1 cellular context compared by ENCODE assay signal in the genomic region with DNA sequence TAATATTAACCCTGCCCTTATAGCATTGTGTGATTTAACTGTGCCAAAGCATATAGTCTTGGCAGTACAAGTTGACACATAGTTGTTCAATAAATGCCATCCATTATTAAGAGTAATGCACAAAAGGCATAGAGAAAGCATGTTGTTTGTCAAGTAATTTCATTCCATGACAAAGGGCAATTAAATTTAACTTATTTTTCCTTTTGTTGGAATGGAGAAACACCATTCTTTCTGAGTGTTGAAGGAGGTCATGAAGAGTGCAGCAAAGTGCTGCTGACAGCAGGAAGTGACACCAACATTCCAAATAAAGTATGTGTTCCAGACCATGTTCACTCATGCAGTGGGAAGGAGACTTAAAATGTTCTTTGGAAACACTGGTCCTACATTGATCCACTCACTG.
TF ChIP-seq lines count a peak whose summit lies in the region.

No MANE protein-coding gene starts in this region.

TF ChIP-seq in endothelial cell of umbilical vein, 7 proteins besides CTCF, POLR2A, EP300 and RAD21:
- no peak for TF ChIP-seq GATA2 (IDR thresholded peaks at IDR 0.05; ENCODE audit: insufficient read depth, insufficient read length, low read depth, low read length)
- TF ChIP-seq EZH2 (IDR thresholded peaks at IDR 0.05; ENCODE audit: borderline replicate concordance, low read depth, low read length, severe bottlenecking): no peak
- TF ChIP-seq, protein P1, sequence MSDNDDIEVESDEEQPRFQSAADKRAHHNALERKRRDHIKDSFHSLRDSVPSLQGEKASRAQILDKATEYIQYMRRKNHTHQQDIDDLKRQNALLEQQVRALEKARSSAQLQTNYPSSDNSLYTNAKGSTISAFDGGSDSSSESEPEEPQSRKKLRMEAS (IDR thresholded peaks at IDR 0.05; ENCODE audit: insufficient read depth, insufficient read length): no peak
- TF ChIP-seq POLR2AphosphoS5 (IDR thresholded peaks at IDR 0.05; ENCODE audit: insufficient read depth, low read depth, low read length): peak; percentile 12
- TF ChIP-seq JUN (IDR thresholded peaks at IDR 0.05; ENCODE audit: borderline replicate concordance, insufficient read depth, insufficient read length, low read depth): peak; percentile 75
- TF ChIP-seq MYC (IDR thresholded peaks at IDR 0.05; ENCODE audit: low read depth, low read length): no peak
- peak; percentile 37 for TF ChIP-seq FOS (IDR thresholded peaks at IDR 0.05; ENCODE audit: borderline replicate concordance, insufficient read depth, low read length)
